ENCODE assay signal across 8 cellular contexts in the genomic region with DNA sequence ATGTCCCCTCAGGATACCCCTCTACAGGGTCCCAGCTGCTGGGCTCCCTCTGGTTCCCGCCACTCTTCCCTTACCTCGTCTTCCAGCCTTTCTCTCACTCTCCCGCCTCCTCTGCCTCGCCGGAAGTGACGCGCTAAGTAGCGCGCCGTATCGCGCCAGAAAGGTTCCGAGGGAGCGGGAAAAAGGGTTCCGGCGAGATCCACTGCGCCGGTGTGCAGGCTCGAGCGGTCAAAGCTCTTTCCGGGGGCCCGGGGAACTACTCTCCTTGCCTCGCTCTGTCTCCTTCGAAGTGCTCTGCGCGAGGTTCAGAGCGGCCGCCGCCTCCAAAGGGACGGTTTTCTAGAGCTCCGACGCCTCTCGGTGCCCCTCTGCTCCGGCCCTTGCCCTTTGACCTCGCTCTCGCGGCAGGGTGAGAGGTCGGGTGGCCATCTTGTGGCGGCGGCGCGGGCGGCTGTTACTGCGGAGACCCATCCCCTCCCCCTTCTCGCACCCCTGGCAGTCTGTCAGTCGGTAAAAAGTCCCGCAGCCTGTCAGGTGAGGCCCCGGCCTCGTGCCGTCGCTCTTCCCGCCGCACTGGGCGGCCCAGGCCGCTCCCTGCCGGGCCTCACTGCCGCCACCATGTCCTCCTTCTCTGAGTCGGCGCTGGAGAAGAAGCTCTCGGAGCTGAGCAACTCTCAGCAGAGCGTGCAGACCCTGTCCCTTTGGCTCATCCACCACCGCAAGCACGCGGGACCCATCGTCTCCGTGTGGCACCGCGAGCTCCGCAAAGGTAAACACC. TPM values are rescaled to one million over a fixed set of nuclear protein-coding genes. Genes with fewer than 3 reads are reported as not detected.
DNase-seq lines count a peak whose midpoint lies in the region; ATAC-seq and TF ChIP-seq lines count a peak whose summit lies in the region.

A gene with protein sequence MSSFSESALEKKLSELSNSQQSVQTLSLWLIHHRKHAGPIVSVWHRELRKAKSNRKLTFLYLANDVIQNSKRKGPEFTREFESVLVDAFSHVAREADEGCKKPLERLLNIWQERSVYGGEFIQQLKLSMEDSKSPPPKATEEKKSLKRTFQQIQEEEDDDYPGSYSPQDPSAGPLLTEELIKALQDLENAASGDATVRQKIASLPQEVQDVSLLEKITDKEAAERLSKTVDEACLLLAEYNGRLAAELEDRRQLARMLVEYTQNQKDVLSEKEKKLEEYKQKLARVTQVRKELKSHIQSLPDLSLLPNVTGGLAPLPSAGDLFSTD (plus strand): TSS at position 417 of the 778 bp plus-strand sequence. CDS start 202 bp downstream, at position 619.
A gene (minus strand): TSS at position 127 of the 778 bp plus-strand sequence. CDS start 19,640 bp downstream, outside the sequence.

- intact Hi-C loops in left lung (cut with DNase I) = no loop called here

- ATAC-seq in GM19328 (IDR thresholded peaks at IDR 0.05; ENCODE audit: unreplicated experiment) (peak; percentile 77), HG03521 (IDR thresholded peaks at IDR 0.05; ENCODE audit: unreplicated experiment) (peak; percentile 74), left lung (peak; percentile 97)

- DNase-seq in C1 segment of cervical spinal cord (lab: John Stamatoyannopoulos, UW) (peak; percentile 35 to 99 (median 92)), NCI-H748 treated with DMSO at 0.1 percent for 48 hours (lab: John Stamatoyannopoulos, UW) (peak; percentile 66), dermis blood vessel endothelial cell (peak; percentile 92), left lung (peak; percentile 92 to 95)
- peak; percentile 85 to 91 for DNase-seq in activated CD4-positive, alpha-beta T cell treated with anti-CD3 and anti-CD28 coated beads, Interleukin-2, amount 50 U/mL, for 48 hours
- DNase-seq in stimulated activated CD4-positive, alpha-beta T cell treated with anti-CD3 and anti-CD28 coated beads, Interleukin-2, amount 100 ng/mL, for 4 hours (ENCODE audit: low read depth) = peak; percentile 84

- H3K36me3 ChIP-seq in left lung = peaks cover 0 to 11% of the 10 kb centered on the region in 2 donors

- no peak for TF ChIP-seq CTCF in left lung (IDR thresholded peaks at IDR 0.05)

- peaks cover 26 to 77% of the 10 kb centered on the region in 2 donors for H3K4me1 ChIP-seq in left lung

- H3K9me3 ChIP-seq in left lung = no peaks in the 10 kb centered on the region

- H3K27ac ChIP-seq in left lung = peak within 1 kb of the TSS; percentile 95 to 97

- H3K27me3 ChIP-seq in left lung = no peaks in the 10 kb centered on the region

- peak within 1 kb of the TSS; percentile 96 to 98 for H3K4me3 ChIP-seq in left lung

RNA-seq across cellular contexts. Expression of the first gene that starts in this region (rescaled TPM):
- 17.7 and 22.1 TPM in 2 replicates for total RNA-seq in dermis blood vessel endothelial cell
- 10 to 100 TPM; 25.7 to 28.1 TPM for total RNA-seq in left lung

RNA-seq across cellular contexts. Expression of the second gene that starts in this region (rescaled TPM):
- total RNA-seq in dermis blood vessel endothelial cell (18.5 and 22.2 TPM in 2 replicates), left lung (10 to 100 TPM; 16.9 to 19.4 TPM)

Comparison
In these comparisons a context has a peak if more than half of its experiments do, and no peak if none do; other contexts are left out.
1. Peak in every context shown above with its lines: DNase-seq, ATAC-seq, H3K4me3 ChIP-seq and H3K27ac ChIP-seq.